Comparison of ENCODE assay signal across 8 cellular contexts in the genomic region with DNA sequence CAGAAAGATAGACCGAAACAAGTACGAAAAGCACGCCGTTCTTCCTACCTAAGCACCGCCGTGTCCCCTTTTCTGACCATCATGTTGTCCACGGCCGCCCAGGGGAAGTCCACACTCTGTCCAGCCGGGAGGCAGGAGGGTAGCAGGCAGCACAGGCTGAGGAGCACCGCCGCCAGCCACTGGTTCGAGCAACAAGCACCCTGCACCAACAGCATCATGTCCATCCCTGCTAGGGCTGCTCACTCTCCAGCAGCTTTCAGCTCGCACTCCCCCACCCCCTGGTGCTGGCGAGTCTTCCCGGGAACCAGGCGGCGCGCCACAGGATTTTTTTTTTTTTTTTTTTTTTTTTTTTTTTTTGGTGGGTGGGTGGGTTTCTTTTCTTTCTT. TPM values are rescaled to one million over a fixed set of nuclear protein-coding genes. Genes with fewer than 3 reads are reported as not detected.
DNase-seq lines count a peak whose midpoint lies in the region; ATAC-seq and TF ChIP-seq lines count a peak whose summit lies in the region.

A gene (minus strand): TSS at position 269 of the 386 bp plus-strand sequence.

- H3K36me3 Mint-ChIP-seq in CD4-positive, CD25-positive, alpha-beta regulatory T cell = no peaks in the 10 kb centered on the region
- H3K36me3 Mint-ChIP-seq in type B pancreatic cell = no peaks in the 10 kb centered on the region

- peak within 1 kb of the TSS; percentile 75 for H3K9ac ChIP-seq in HUES6 (ENCODE audit: low read length)
- H3K9ac ChIP-seq in mucosa of stomach (ENCODE audit: low read length) = peak within 1 kb of the TSS; percentile 71

- peak in 1 of 2 donors; percentile 10 for ATAC-seq in CD4-positive, CD25-positive, alpha-beta regulatory T cell (ENCODE audit: low read depth in 2 of 2)
- ATAC-seq in HG02610 (IDR thresholded peaks at IDR 0.05; ENCODE audit: unreplicated experiment) = no peak

- peak in 2 of 3 donors; percentile 0 to 9 for DNase-seq in CD4-positive, CD25-positive, alpha-beta regulatory T cell
- DNase-seq in WERI-Rb-1 (peak; percentile 63), fibroblast of gingiva (ENCODE audit: low read depth) (peak; percentile 70), type B pancreatic cell (ENCODE audit: extremely low spot score, unreplicated experiment) (peak; percentile 68)
- no peak for DNase-seq in NK-92 treated with Interleukin-12 subunit alpha and Interleukin-12 subunit beta, amount 100 ng/mL, for 24 hours (lab: John Stamatoyannopoulos, UW)

- H3K27ac Mint-ChIP-seq in CD4-positive, CD25-positive, alpha-beta regulatory T cell = peak within 1 kb of the TSS in 2 of 3 donors; percentile 24 to 80
- H3K27ac Mint-ChIP-seq in type B pancreatic cell = peak within 1 kb of the TSS; percentile 80

- H3K9me3 Mint-ChIP-seq in CD4-positive, CD25-positive, alpha-beta regulatory T cell = peaks cover 0 to 9% (median 0%) of the 10 kb centered on the region in 7 donors
- no peaks in the 10 kb centered on the region for H3K9me3 Mint-ChIP-seq in type B pancreatic cell

- H3K27me3 Mint-ChIP-seq in CD4-positive, CD25-positive, alpha-beta regulatory T cell = peaks cover 21% of the 10 kb centered on the region
- peaks cover 42% of the 10 kb centered on the region for H3K27me3 Mint-ChIP-seq in type B pancreatic cell

- TF ChIP-seq CTCF in WERI-Rb-1 (IDR thresholded peaks at IDR 0.05; ENCODE audit: low read depth, low read length) = no peak
- TF ChIP-seq CTCF in type B pancreatic cell (conservative IDR thresholded peaks at IDR 0.05) = no peak

- no peaks in the 10 kb centered on the region for H3K9me3 ChIP-seq in CD4-positive, CD25-positive, alpha-beta regulatory T cell (ENCODE audit: control insufficient read depth in 2 of 2, low read length in 2 of 2)
- H3K9me3 ChIP-seq in HUES6 (ENCODE audit: control insufficient read depth, insufficient read depth, low read depth, low read length) = no peaks in the 10 kb centered on the region
- no peaks in the 10 kb centered on the region for H3K9me3 ChIP-seq in WERI-Rb-1 (ENCODE audit: severe bottlenecking)
- no peaks in the 10 kb centered on the region for H3K9me3 ChIP-seq in mucosa of stomach (ENCODE audit: control insufficient read depth, low read length)

- no peaks in the 10 kb centered on the region for H3K36me3 ChIP-seq in CD4-positive, CD25-positive, alpha-beta regulatory T cell (ENCODE audit: control insufficient read depth, insufficient read depth, low read length)
- H3K36me3 ChIP-seq in HUES6 (ENCODE audit: control insufficient read depth, insufficient read depth, low read length) (no peaks in the 10 kb centered on the region), WERI-Rb-1 (no peaks in the 10 kb centered on the region), mucosa of stomach (ENCODE audit: control insufficient read depth, insufficient read depth, low read length) (no peaks in the 10 kb centered on the region)

- no peak within 1 kb of the TSS for H3K27ac ChIP-seq in CD4-positive, CD25-positive, alpha-beta regulatory T cell (ENCODE audit: insufficient read depth, low read length, poor library complexity, severe bottlenecking)
- peak within 1 kb of the TSS; percentile 4; the same call in 1 of the 2 replicates for H3K27ac ChIP-seq in HUES6 (ENCODE audit: low read depth, low read length)
- peak within 1 kb of the TSS; percentile 73 for H3K27ac ChIP-seq in WERI-Rb-1

- peaks cover 3 to 19% (median 10%) of the 10 kb centered on the region in 4 donors for H3K4me1 Mint-ChIP-seq in CD4-positive, CD25-positive, alpha-beta regulatory T cell
- H3K4me1 Mint-ChIP-seq in type B pancreatic cell (ENCODE audit: unreplicated experiment) = peaks cover 7% of the 10 kb centered on the region

- H3K4me3 ChIP-seq in CD4-positive, CD25-positive, alpha-beta regulatory T cell (ENCODE audit: low read depth, low read length) = peak within 1 kb of the TSS; percentile 50
- H3K4me3 ChIP-seq in HUES6 (ENCODE audit: low read depth, low read length) (peak within 1 kb of the TSS; percentile 93), WERI-Rb-1 (ENCODE audit: low read depth, low read length) (peak within 1 kb of the TSS; percentile 99), mucosa of stomach (ENCODE audit: low read length) (peak within 1 kb of the TSS; percentile 24)

- H3K4me1 ChIP-seq in CD4-positive, CD25-positive, alpha-beta regulatory T cell (ENCODE audit: control insufficient read depth, insufficient read depth, low read length, poor library complexity, severe bottlenecking) = no peaks in the 10 kb centered on the region
- peaks cover 11% of the 10 kb centered on the region; the same call in 1 of the 2 replicates for H3K4me1 ChIP-seq in HUES6 (ENCODE audit: control insufficient read depth, insufficient read depth, low read length)
- peaks cover 4% of the 10 kb centered on the region for H3K4me1 ChIP-seq in mucosa of stomach (ENCODE audit: control insufficient read depth, insufficient read depth, low read length)

- H3K4me3 Mint-ChIP-seq in CD4-positive, CD25-positive, alpha-beta regulatory T cell = peak within 1 kb of the TSS; percentile 24 to 88 (median 82)
- no peak within 1 kb of the TSS for H3K4me3 Mint-ChIP-seq in type B pancreatic cell

- peaks cover 16% of the 10 kb centered on the region for H3K27me3 ChIP-seq in CD4-positive, CD25-positive, alpha-beta regulatory T cell (ENCODE audit: control insufficient read depth, insufficient read depth, low read length)
- peaks cover 50% of the 10 kb centered on the region for H3K27me3 ChIP-seq in HUES6 (ENCODE audit: control insufficient read depth, insufficient read depth, low read length)
- no peaks in the 10 kb centered on the region for H3K27me3 ChIP-seq in WERI-Rb-1 (ENCODE audit: insufficient read depth, low read depth, severe bottlenecking)
- H3K27me3 ChIP-seq in mucosa of stomach (ENCODE audit: control insufficient read depth, insufficient read depth, low read length) = peaks cover 33% of the 10 kb centered on the region

RNA-seq across cellular contexts. Expression of the gene that starts here (rescaled TPM):
- not detected for total RNA-seq in CD4-positive, CD25-positive, alpha-beta regulatory T cell
- polyA plus RNA-seq in CD4-positive, CD25-positive, alpha-beta regulatory T cell = not detected
- total RNA-seq in type B pancreatic cell (ENCODE audit: low replicate concordance) = 22.4 and 22.5 TPM in 2 replicates

Comparison
In these comparisons a context has a peak if more than half of its experiments do, and no peak if none do; other contexts are left out.
1. RNA of the gene that starts here (total RNA-seq): 22.4 to 22.5 TPM in type B pancreatic cell; not detected in CD4-positive, CD25-positive, alpha-beta regulatory T cell (single experiment); every median in the first group is over 10 times any median in the second.
2. Peak in DNase-seq and H3K4me3 ChIP-seq in CD4-positive, CD25-positive, alpha-beta regulatory T cell; RNA of the gene not detected or under 1 TPM.
3. H3K4me3 ChIP-seq: peak in every context shown above with its lines; median percentile 99 in WERI-Rb-1; 93 in HUES6; 50 in CD4-positive, CD25-positive, alpha-beta regulatory T cell; 24 in mucosa of stomach.